In the genomic region with DNA sequence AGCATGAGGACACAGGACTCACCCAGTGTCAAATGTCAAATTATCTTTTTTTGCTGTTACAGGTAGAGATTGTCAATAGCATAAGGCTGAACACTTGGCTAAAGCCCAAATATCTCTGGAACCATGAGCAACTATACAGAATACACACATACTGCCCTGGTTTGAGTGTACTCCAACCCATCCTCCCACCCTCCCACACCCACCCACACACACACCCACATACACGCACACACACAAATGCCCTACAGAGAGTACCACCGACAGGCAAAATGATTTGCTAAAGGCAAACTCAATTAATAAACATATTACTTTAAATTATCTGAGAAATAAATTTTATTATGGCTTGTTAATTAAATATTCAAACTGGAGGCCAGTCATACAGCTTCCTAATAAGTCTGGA, we compare ENCODE assay signal across 24 cellular contexts.
"Had no signal": no experiment of that assay in that cellular context is flagged by ENCODE, and none has a peak within 500 bp of the region (broad histone marks: within the 10 kb centered on the region; RNA-seq: fewer than 3 reads in every experiment).

No MANE protein-coding gene starts in this region.

- H3K9me3 Mint-ChIP-seq: T-cell; T-helper 1 cell treated with Interleukin-12 subunit alpha and Interleukin-12 subunit beta and Interleukin-4 antibody, amounts not matched to agents 30 μg/mL and 1 μg/mL, for 36 hours had no signal

- H3K27me3 Mint-ChIP-seq: T-cell had no signal

- H3K27ac Mint-ChIP-seq: T-helper 1 cell treated with Interleukin-12 subunit alpha and Interleukin-12 subunit beta and Interleukin-4 antibody, amounts not matched to agents 30 μg/mL and 1 μg/mL, for 36 hours had no signal

- H3K27ac ChIP-seq: HL-60 had no signal

- DNase-seq: IMR-90, KG1, NCI-H1048, NCI-H1105, NCI-H1417, NCI-H1436 treated with DMSO at 0.1 percent for 48 hours, NCI-H1694, NCI-H187 treated with DMSO at 0.1 percent for 48 hours, NCI-H2029 treated with DMSO at 0.1 percent for 48 hours, NCI-H2171, NCI-H226, NCI-H446, NCI-H510A, NCI-H524 treated with DMSO at 0.1 percent for 48 hours, NCI-H69, NCI-H774, RPMI8226, SHP77, SK-N-SH, SW 1271, T-cell had no signal

- H3K9me3 ChIP-seq: SK-N-SH had no signal

- ATAC-seq: HepG2, T-cell had no signal

- H3K4me3 Mint-ChIP-seq: T-cell; T-helper 1 cell treated with Interleukin-12 subunit alpha and Interleukin-12 subunit beta and Interleukin-4 antibody, amounts not matched to agents 30 μg/mL and 1 μg/mL, for 36 hours had no signal
